In the genomic region with DNA sequence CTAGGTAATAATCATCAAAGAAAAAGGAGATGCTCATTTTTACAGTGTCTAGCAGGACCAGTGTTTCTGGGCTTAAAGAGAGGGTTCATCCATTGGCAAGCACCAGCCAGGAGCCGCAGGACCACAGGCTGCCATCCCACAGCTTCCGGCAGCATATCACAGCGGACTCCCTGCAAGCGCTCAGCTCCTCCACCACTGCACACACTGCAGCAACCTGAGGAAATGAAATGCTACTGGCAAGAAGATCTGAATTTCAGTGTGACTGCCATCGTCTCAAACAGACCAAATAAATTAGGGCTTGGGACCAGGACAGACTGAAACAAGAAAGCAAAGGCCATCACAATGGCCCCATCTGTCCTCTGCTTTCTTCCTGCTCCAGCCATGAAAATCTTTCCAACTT, we compare ENCODE assay signal across 6 cellular contexts.
"Had no signal": no experiment of that assay in that cellular context is flagged by ENCODE, and none has a peak within 500 bp of the region (broad histone marks: within the 10 kb centered on the region; RNA-seq: fewer than 3 reads in every experiment).

No MANE protein-coding gene starts in this region.

- DNase-seq: H9, HCEC 1CT, IMR-90, KG1 had no signal

- ATAC-seq: GM23338, K562 had no signal

- H3K4me2 ChIP-seq: GM23338 had no signal

- H2AFZ ChIP-seq: GM23338 had no signal

- H3K4me3 ChIP-seq: GM23338, K562 had no signal
